11 cellular contexts compared by ENCODE assay signal in the genomic region with DNA sequence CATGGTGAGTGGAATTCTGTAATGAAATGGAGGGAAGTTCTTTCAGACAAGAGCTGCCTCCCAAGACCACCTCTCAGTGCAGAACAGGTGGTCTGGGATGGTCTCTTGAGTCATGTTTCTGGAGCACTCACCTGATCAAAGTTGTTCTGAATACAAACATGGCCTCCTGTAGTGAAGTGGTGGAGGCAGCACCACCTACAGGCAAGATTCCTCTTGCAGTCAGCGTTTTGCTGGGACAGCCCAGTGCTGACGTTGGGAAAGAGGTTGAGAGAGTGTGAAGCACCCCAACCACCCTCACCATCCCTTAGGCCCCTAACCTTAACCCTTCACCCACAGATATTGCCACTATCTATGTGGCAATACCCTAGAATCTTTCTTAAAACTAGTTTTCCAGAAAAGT.
DNase-seq lines count a peak whose midpoint lies in the region; ATAC-seq, FAIRE-seq and TF ChIP-seq lines count a peak whose summit lies in the region.
"Had no signal": no experiment of that assay in that cellular context is flagged by ENCODE, and none has a peak within 500 bp of the region (broad histone marks: within the 10 kb centered on the region; RNA-seq: fewer than 3 reads in every experiment).

No MANE protein-coding gene starts in this region.

- H3K27ac ChIP-seq in SU-DHL-6 (ENCODE audit: low read depth, low read length): no peak overlapping the region
- no peak overlapping the region for H3K27ac ChIP-seq in HepG2 (ENCODE audit: extremely low read length, insufficient read depth, low read length)
- H3K27ac ChIP-seq in body of pancreas: no peak overlapping the region
- H3K27ac ChIP-seq: ovary had no signal

- intact Hi-C loops in HepG2 (cut with micrococcal nuclease; ENCODE audit: unreplicated experiment): no loop called here
- intact Hi-C loops in body of pancreas (cut with DNase I): no loop called here

- H3K9ac ChIP-seq in SU-DHL-6 (ENCODE audit: low read length) (no peak overlapping the region), HepG2 (ENCODE audit: insufficient read depth, low read depth, low read length) (no peak overlapping the region)

- POLR2A ChIA-PET in HepG2 (lab: Yijun Ruan, JAX): no interaction called here

- ATAC-seq in HepG2 (peak; percentile 66), body of pancreas (no peak)

- TF ChIP-seq RAD21 in HepG2 (CRISPR knock-in tag; IDR thresholded peaks at IDR 0.05): no peak

- H3K4me3 ChIP-seq in SU-DHL-6 (ENCODE audit: insufficient read depth, low read length, poor library complexity, severe bottlenecking) (no peak overlapping the region), HepG2 (replicated peaks in 1 of 3; ENCODE audit: insufficient read depth in 1 of 3, low read depth in 2 of 3, low read length in 3 of 3) (no peak overlapping the region), body of pancreas (no peak overlapping the region)
- H3K4me3 ChIP-seq: ovary had no signal

- TF ChIP-seq POLR2A in HepG2 (IDR thresholded peaks at IDR 0.05; ENCODE audit: insufficient read depth in 1 of 2, low read depth in 2 of 2, low read length in 2 of 2): no peak
- TF ChIP-seq POLR2A in body of pancreas (IDR thresholded peaks at IDR 0.05): no peak

- H3K27me3 ChIP-seq in SU-DHL-6 (ENCODE audit: low read length) (no peaks in the 10 kb centered on the region), HepG2 (ENCODE audit: control insufficient read depth in 1 of 2, insufficient read depth in 2 of 2, low read length in 2 of 2) (peaks cover 2 to 20% of the 10 kb centered on the region in 2 experiments; a peak in 4 of 5 replicates), body of pancreas (no peaks in the 10 kb centered on the region)
- H3K27me3 ChIP-seq: ovary had no signal

- CTCF ChIA-PET in HepG2 (lab: Yijun Ruan, JAX; ENCODE audit: low intra/inter-chr PET ratio, low total read pairs): no interaction called here

- H3K4me1 ChIP-seq in HepG2 (ENCODE audit: insufficient read depth, low read length) (no peaks in the 10 kb centered on the region), body of pancreas (no peaks in the 10 kb centered on the region)

- H2AFZ ChIP-seq in SU-DHL-6 (ENCODE audit: low read depth, low read length, severe bottlenecking): no peak overlapping the region
- H2AFZ ChIP-seq in HepG2 (ENCODE audit: low read length): no peak overlapping the region

- no peak overlapping the region for H3K27ac Mint-ChIP-seq in T-helper 2 cell treated with Interferon-gamma antibody and Interleukin-4, amounts not matched to agents 5 μg/mL and 100 μg/mL, for 36 hours

- H3F3A ChIP-seq in SU-DHL-6 (ENCODE audit: insufficient read depth): no peaks in the 10 kb centered on the region

- no peaks in the 10 kb centered on the region for H3K9me2 ChIP-seq in SU-DHL-6 (replicated peaks; ENCODE audit: insufficient read depth, low read length)

- no peaks in the 10 kb centered on the region for H3K9me3 Mint-ChIP-seq in T-helper 2 cell treated with Interferon-gamma antibody and Interleukin-4, amounts not matched to agents 5 μg/mL and 100 μg/mL, for 36 hours

- no peaks in the 10 kb centered on the region for H3K79me2 ChIP-seq in SU-DHL-6 (ENCODE audit: insufficient read depth, low read length)
- H3K79me2 ChIP-seq in HepG2 (ENCODE audit: insufficient read depth, low read length): no peaks in the 10 kb centered on the region

- TF ChIP-seq CTCF in SU-DHL-6 (IDR thresholded peaks at IDR 0.05; ENCODE audit: insufficient read depth, low read length, poor library complexity, severe bottlenecking) (peak; percentile 21), HepG2 (CRISPR knock-in tag; IDR thresholded peaks at IDR 0.05) (peak; percentile 46), body of pancreas (IDR thresholded peaks at IDR 0.05) (no peak)

- FAIRE-seq in GM19239 (lab: Jason Lieb, UNC) (no peak), HepG2 (lab: Jason Lieb, UNC) (no peak)

- in situ Hi-C loops in HepG2 (cut with HindIII; ENCODE audit: extremely low pct_ligation_motif_present, low pct_unique_long_range_greater_than_20kb): no loop called here

- H3K4me1 Mint-ChIP-seq in T-helper 2 cell treated with Interferon-gamma antibody and Interleukin-4, amounts not matched to agents 5 μg/mL and 100 μg/mL, for 36 hours (ENCODE audit: low read depth): no peaks in the 10 kb centered on the region

- no TSS peak for BruUV-seq in HepG2 (replicated peaks; lab: Mats Ljungman, UMichigan)

- H3K4me3 Mint-ChIP-seq in T-helper 2 cell treated with Interferon-gamma antibody and Interleukin-4, amounts not matched to agents 5 μg/mL and 100 μg/mL, for 36 hours: no peak overlapping the region

- 0% methylated on average over 1 of the region's 2 CpGs for WGBS in HepG2 (ENCODE audit: low lambda C conversion rate)
- 13 to 17% methylated on average over 2 of the region's 2 CpGs for WGBS in body of pancreas, 2 donors

- H3K9me3 ChIP-seq in SU-DHL-6 (ENCODE audit: insufficient read depth, low read length): no peaks in the 10 kb centered on the region
- no peaks in the 10 kb centered on the region for H3K9me3 ChIP-seq in HepG2 (ENCODE audit: low read length)
- H3K9me3 ChIP-seq in body of pancreas: no peaks in the 10 kb centered on the region
- H3K9me3 ChIP-seq: ovary had no signal

- DNase-seq in DMS53 treated with DMSO at 0.1 percent for 48 hours (lab: John Stamatoyannopoulos, UW; ENCODE audit: unreplicated experiment) (peak; percentile 14), GM19239 (ENCODE audit: insufficient read length, low spot score) (peak; percentile 19), HepG2 (ENCODE audit: low spot score) (peak; percentile 3), CD1c-positive myeloid dendritic cell (ENCODE audit: extremely low spot score) (no peak), SKM-1 (lab: John Stamatoyannopoulos, UW; ENCODE audit: unreplicated experiment) (no peak), body of pancreas (no peak)
- DNase-seq in T-helper 2 cell treated with Interferon-gamma antibody and Interleukin-4, amounts not matched to agents 5 μg/mL and 100 μg/mL, for 36 hours (ENCODE audit: low spot score): no peak
- DNase-seq: DMS79; effector CD8-positive, alpha-beta T cell; ovary had no signal

- TF ChIP-seq EP300 in HepG2 (IDR thresholded peaks at IDR 0.05; ENCODE audit: low read depth in 2 of 2, low read length in 2 of 2) (no peak), HepG2 (CRISPR knock-in tag; IDR thresholded peaks at IDR 0.05; ENCODE audit: borderline replicate concordance) (no peak)

- no peaks in the 10 kb centered on the region for H3K36me3 Mint-ChIP-seq in T-helper 2 cell treated with Interferon-gamma antibody and Interleukin-4, amounts not matched to agents 5 μg/mL and 100 μg/mL, for 36 hours (ENCODE audit: low read depth)

- no peaks in the 10 kb centered on the region for H3K36me3 ChIP-seq in SU-DHL-6 (ENCODE audit: low read length)
- no peaks in the 10 kb centered on the region for H3K36me3 ChIP-seq in HepG2 (replicated peaks in 1 of 2; ENCODE audit: control insufficient read depth in 1 of 2, insufficient read depth in 2 of 2, low read length in 2 of 2)
- no peaks in the 10 kb centered on the region for H3K36me3 ChIP-seq in body of pancreas (replicated peaks in 1 of 2; ENCODE audit: insufficient read depth in 1 of 2, low read depth in 2 of 2)
- H3K36me3 ChIP-seq: ovary had no signal

- H3K4me2 ChIP-seq in SU-DHL-6 (ENCODE audit: low read depth, low read length, poor library complexity, severe bottlenecking): no peak overlapping the region
- no peak overlapping the region for H3K4me2 ChIP-seq in HepG2 (ENCODE audit: low read depth, low read length)

- peaks cover 4% of the 10 kb centered on the region for H3K27me3 Mint-ChIP-seq in T-helper 2 cell treated with Interferon-gamma antibody and Interleukin-4, amounts not matched to agents 5 μg/mL and 100 μg/mL, for 36 hours (ENCODE audit: low read depth)

- H4K20me1 ChIP-seq in SU-DHL-6 (ENCODE audit: low read depth, low read length): no peaks in the 10 kb centered on the region
- H4K20me1 ChIP-seq in HepG2 (ENCODE audit: insufficient read depth, low read length): no peaks in the 10 kb centered on the region

TF ChIP-seq in HepG2, 621 proteins besides CTCF, POLR2A, EP300 and RAD21:
- 0 out of 2 replicates have a peak, but pooled peaks have one; percentile 8 for TF ChIP-seq MAFF (IDR thresholded peaks at IDR 0.05; ENCODE audit: low read depth, low read length)
- TF ChIP-seq STAG1 (CRISPR knock-in tag; IDR thresholded peaks at IDR 0.05): peak; percentile 29; the same call in 1 of the 2 replicates
- peak; percentile 70 for TF ChIP-seq ZNF121 (CRISPR knock-in tag; IDR thresholded peaks at IDR 0.05)
- no peak for TF ChIP-seq PTBP1 (IDR thresholded peaks at IDR 0.05; ENCODE audit: low read depth, low read length, poor library complexity, severe bottlenecking)
- peak; percentile 28 for TF ChIP-seq YY1 (IDR thresholded peaks at IDR 0.05; ENCODE audit: insufficient read depth, insufficient replicate concordance, low read depth, low read length)
TF ChIP-seq in HepG2: peak in this region for 4.

Comparison
In these comparisons a context has a peak if more than half of its experiments do, and no peak if none do; other contexts are left out.
1. DNase-seq: peak in DMS53 treated with DMSO at 0.1 percent for 48 hours (single experiment), GM19239 (single experiment) and HepG2 (single experiment); none in CD1c-positive myeloid dendritic cell (single experiment), SKM-1 (single experiment), T-helper 2 cell treated with Interferon-gamma antibody and Interleukin-4, amounts not matched to agents 5 μg/mL and 100 μg/mL, for 36 hours (single experiment) and body of pancreas (0 of 4).
2. CTCF ChIP-seq: peak in SU-DHL-6 (single experiment) and HepG2 (single experiment); none in body of pancreas (0 of 7).